Comparison of ENCODE assay signal across 18 cellular contexts in the genomic region with DNA sequence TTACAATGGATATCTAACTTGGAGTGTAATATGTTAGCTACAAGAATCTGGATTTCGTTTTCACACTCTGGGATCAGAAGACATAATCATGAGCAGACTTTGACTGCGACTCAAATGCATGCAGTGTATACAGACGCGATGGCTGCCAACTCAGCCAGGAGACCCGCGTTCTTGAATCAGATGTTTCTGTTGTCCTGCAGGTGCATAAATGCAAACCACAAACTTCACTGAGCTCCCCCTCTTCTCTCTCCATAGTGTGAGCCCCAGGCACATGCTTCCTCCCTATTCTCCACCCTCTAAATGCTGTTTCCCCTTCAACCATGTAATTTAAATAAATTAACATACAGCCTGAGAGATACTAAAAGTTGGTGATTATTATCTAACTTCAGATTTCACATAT.
DNase-seq lines count a peak whose midpoint lies in the region; ATAC-seq and TF ChIP-seq lines count a peak whose summit lies in the region.
"Had no signal": no experiment of that assay in that cellular context is flagged by ENCODE, and none has a peak within 500 bp of the region (broad histone marks: within the 10 kb centered on the region; RNA-seq: fewer than 3 reads in every experiment).

No MANE protein-coding gene starts in this region.

- H3K36me3 ChIP-seq in DND-41 (ENCODE audit: insufficient read depth, low read length) (no peaks in the 10 kb centered on the region), Caco-2 (ENCODE audit: control insufficient read depth, insufficient read depth, low read length) (no peaks in the 10 kb centered on the region)
- H3K36me3 ChIP-seq: BLaER1 treated with 17β-estradiol and CSF1 and Interleukin-3, amounts not matched to agents 10 nM and 100 nM had no signal

- TF ChIP-seq CTCF in DND-41 (IDR thresholded peaks at IDR 0.05; ENCODE audit: borderline replicate concordance, extremely low read depth, low read length, poor library complexity, severe bottlenecking), result no peak
- TF ChIP-seq CTCF in chondrocyte (IDR thresholded peaks at IDR 0.05), result no peak
- TF ChIP-seq CTCF in Caco-2 (IDR thresholded peaks at IDR 0.05; ENCODE audit: insufficient read depth in 1 of 2, low read depth in 1 of 2, low read length in 1 of 2, severe bottlenecking in 1 of 2, unreplicated experiment in 1 of 2), result no peak

- no peaks in the 10 kb centered on the region for H3K79me2 ChIP-seq in DND-41 (ENCODE audit: insufficient read depth, low read length)

- DNase-seq in DND-41, result peak; percentile 43
- no peak for DNase-seq in chondrocyte (ENCODE audit: low spot score)
- no peak for DNase-seq in Caco-2
- no peak for DNase-seq in RPMI8226
- DNase-seq: AML-193; CD4-positive, alpha-beta T cell; CD8-positive, alpha-beta T cell; DMS 273 treated with DMSO at 0.1 percent for 48 hours; DMS153; DMS53; DMS79; GF-D8 had no signal

- no peaks in the 10 kb centered on the region for H4K20me1 ChIP-seq in DND-41 (ENCODE audit: insufficient read depth, low read length)
- H4K20me1 ChIP-seq: BLaER1 treated with 17β-estradiol and CSF1 and Interleukin-3, amounts not matched to agents 10 nM and 100 nM had no signal

- H3K4me3 Mint-ChIP-seq in chondrocyte (ENCODE audit: unreplicated experiment) (no peak overlapping the region), Caco-2 (ENCODE audit: unreplicated experiment) (no peak overlapping the region)
- no peak overlapping the region for H3K4me3 Mint-ChIP-seq in stimulated activated memory B cell treated with anti-CD40 and anti-IgM and Interleukin-4, amounts not matched to agents 10 μg/mL and 1 μg/mL and 100 μg/mL, for 72 hours
- H3K4me3 Mint-ChIP-seq: B cell; CD4-positive, alpha-beta T cell; CD8-positive, alpha-beta T cell had no signal

- H3K9me3 ChIP-seq in DND-41 (ENCODE audit: insufficient read depth, low read length, severe bottlenecking) (no peaks in the 10 kb centered on the region), Caco-2 (no peaks in the 10 kb centered on the region)
- H3K9me3 ChIP-seq: A549; BLaER1 treated with 17β-estradiol and CSF1 and Interleukin-3, amounts not matched to agents 10 nM and 100 nM had no signal

- CTCF ChIA-PET in Caco-2 (lab: Charles Lee), result no interaction called here

- H3K27ac ChIP-seq in DND-41 (ENCODE audit: low read length), result peak overlapping the region; percentile 44; the same call in 1 of the 2 replicates
- H3K27ac ChIP-seq: 22Rv1; A549; BLaER1 treated with 17β-estradiol and CSF1 and Interleukin-3, amounts not matched to agents 10 nM and 100 nM; C4-2B had no signal

- H3K27ac Mint-ChIP-seq in chondrocyte (ENCODE audit: unreplicated experiment), result peak overlapping the region; percentile 30
- H3K27ac Mint-ChIP-seq in stimulated activated memory B cell treated with anti-CD40 and anti-IgM and Interleukin-4, amounts not matched to agents 10 μg/mL and 1 μg/mL and 100 μg/mL, for 72 hours, result no peak overlapping the region
- no peak overlapping the region for H3K27ac Mint-ChIP-seq in Caco-2 (ENCODE audit: unreplicated experiment)
- H3K27ac Mint-ChIP-seq: B cell; CD4-positive, alpha-beta T cell; CD8-positive, alpha-beta T cell had no signal

- peak overlapping the region; percentile 22; the same call in 1 of the 2 replicates for H2AFZ ChIP-seq in DND-41 (ENCODE audit: low read depth, low read length)

- no peaks in the 10 kb centered on the region for H3K27me3 ChIP-seq in DND-41 (ENCODE audit: insufficient read depth, low read length, poor library complexity)
- H3K27me3 ChIP-seq in Caco-2 (replicated peaks; ENCODE audit: control insufficient read depth, insufficient read depth, low read length), result no peaks in the 10 kb centered on the region
- H3K27me3 ChIP-seq: BLaER1 treated with 17β-estradiol and CSF1 and Interleukin-3, amounts not matched to agents 10 nM and 100 nM had no signal

- peaks cover 23% of the 10 kb centered on the region for H3K4me1 Mint-ChIP-seq in chondrocyte (ENCODE audit: low read depth)
- H3K4me1 Mint-ChIP-seq in stimulated activated memory B cell treated with anti-CD40 and anti-IgM and Interleukin-4, amounts not matched to agents 10 μg/mL and 1 μg/mL and 100 μg/mL, for 72 hours, result no peaks in the 10 kb centered on the region
- no peaks in the 10 kb centered on the region for H3K4me1 Mint-ChIP-seq in Caco-2 (ENCODE audit: low read depth, unreplicated experiment)
- H3K4me1 Mint-ChIP-seq: B cell had no signal

- BruUV-seq in Caco-2 (replicated peaks; lab: Mats Ljungman, UMichigan), result no TSS peak

- H3K4me1 ChIP-seq in DND-41 (ENCODE audit: insufficient read depth, low read length), result peaks cover 15% of the 10 kb centered on the region
- no peaks in the 10 kb centered on the region for H3K4me1 ChIP-seq in Caco-2
- H3K4me1 ChIP-seq: A549; BLaER1 treated with 17β-estradiol and CSF1 and Interleukin-3, amounts not matched to agents 10 nM and 100 nM had no signal

- peaks cover 3% of the 10 kb centered on the region for H3K9me3 Mint-ChIP-seq in chondrocyte (ENCODE audit: low read depth)
- peaks cover 2% of the 10 kb centered on the region for H3K9me3 Mint-ChIP-seq in stimulated activated memory B cell treated with anti-CD40 and anti-IgM and Interleukin-4, amounts not matched to agents 10 μg/mL and 1 μg/mL and 100 μg/mL, for 72 hours
- no peaks in the 10 kb centered on the region for H3K9me3 Mint-ChIP-seq in Caco-2 (ENCODE audit: unreplicated experiment)
- H3K9me3 Mint-ChIP-seq: CD4-positive, alpha-beta T cell; CD8-positive, alpha-beta T cell had no signal

- H3K9ac ChIP-seq in DND-41 (ENCODE audit: low read depth, low read length), result no peak overlapping the region
- H3K9ac ChIP-seq: BLaER1 treated with 17β-estradiol and CSF1 and Interleukin-3, amounts not matched to agents 10 nM and 100 nM had no signal

- no peak overlapping the region for H3K4me2 ChIP-seq in DND-41 (ENCODE audit: insufficient read depth, low read length)
- H3K4me2 ChIP-seq: A549; BLaER1 treated with 17β-estradiol and CSF1 and Interleukin-3, amounts not matched to agents 10 nM and 100 nM had no signal

- POLR2A ChIA-PET in Caco-2 (lab: Charles Lee), result no interaction called here

- intact Hi-C loops in Caco-2 (cut with micrococcal nuclease; ENCODE audit: unreplicated experiment), result no loop called here

- peaks cover 6% of the 10 kb centered on the region for H3K36me3 Mint-ChIP-seq in chondrocyte (ENCODE audit: low read depth)
- no peaks in the 10 kb centered on the region for H3K36me3 Mint-ChIP-seq in stimulated activated memory B cell treated with anti-CD40 and anti-IgM and Interleukin-4, amounts not matched to agents 10 μg/mL and 1 μg/mL and 100 μg/mL, for 72 hours
- H3K36me3 Mint-ChIP-seq in Caco-2 (ENCODE audit: insufficient read depth, unreplicated experiment), result no peaks in the 10 kb centered on the region
- H3K36me3 Mint-ChIP-seq: CD8-positive, alpha-beta T cell had no signal

- no peaks in the 10 kb centered on the region for H3K27me3 Mint-ChIP-seq in chondrocyte (ENCODE audit: low read depth)
- H3K27me3 Mint-ChIP-seq in stimulated activated memory B cell treated with anti-CD40 and anti-IgM and Interleukin-4, amounts not matched to agents 10 μg/mL and 1 μg/mL and 100 μg/mL, for 72 hours, result no peaks in the 10 kb centered on the region
- H3K27me3 Mint-ChIP-seq in Caco-2 (ENCODE audit: insufficient read depth, unreplicated experiment), result peaks cover 4% of the 10 kb centered on the region
- H3K27me3 Mint-ChIP-seq: B cell; CD4-positive, alpha-beta T cell had no signal

- ATAC-seq in DND-41 (ENCODE audit: insufficient read depth, low read depth), result peak; percentile 92
- ATAC-seq in stimulated activated memory B cell treated with anti-CD40 and anti-IgM and Interleukin-4, amounts not matched to agents 10 μg/mL and 1 μg/mL and 100 μg/mL, for 72 hours, result peak; percentile 20
- ATAC-seq: A549; CD8-positive, alpha-beta T cell had no signal

- H3K4me3 ChIP-seq in DND-41 (ENCODE audit: low read depth in 1 of 2, low read length in 2 of 2) (no peak overlapping the region), Caco-2 (ENCODE audit: low read depth, low read length) (no peak overlapping the region)
- H3K4me3 ChIP-seq: A549; BLaER1 treated with 17β-estradiol and CSF1 and Interleukin-3, amounts not matched to agents 10 nM and 100 nM had no signal
